ENCODE assay signal across 1 cellular context in the genomic region with DNA sequence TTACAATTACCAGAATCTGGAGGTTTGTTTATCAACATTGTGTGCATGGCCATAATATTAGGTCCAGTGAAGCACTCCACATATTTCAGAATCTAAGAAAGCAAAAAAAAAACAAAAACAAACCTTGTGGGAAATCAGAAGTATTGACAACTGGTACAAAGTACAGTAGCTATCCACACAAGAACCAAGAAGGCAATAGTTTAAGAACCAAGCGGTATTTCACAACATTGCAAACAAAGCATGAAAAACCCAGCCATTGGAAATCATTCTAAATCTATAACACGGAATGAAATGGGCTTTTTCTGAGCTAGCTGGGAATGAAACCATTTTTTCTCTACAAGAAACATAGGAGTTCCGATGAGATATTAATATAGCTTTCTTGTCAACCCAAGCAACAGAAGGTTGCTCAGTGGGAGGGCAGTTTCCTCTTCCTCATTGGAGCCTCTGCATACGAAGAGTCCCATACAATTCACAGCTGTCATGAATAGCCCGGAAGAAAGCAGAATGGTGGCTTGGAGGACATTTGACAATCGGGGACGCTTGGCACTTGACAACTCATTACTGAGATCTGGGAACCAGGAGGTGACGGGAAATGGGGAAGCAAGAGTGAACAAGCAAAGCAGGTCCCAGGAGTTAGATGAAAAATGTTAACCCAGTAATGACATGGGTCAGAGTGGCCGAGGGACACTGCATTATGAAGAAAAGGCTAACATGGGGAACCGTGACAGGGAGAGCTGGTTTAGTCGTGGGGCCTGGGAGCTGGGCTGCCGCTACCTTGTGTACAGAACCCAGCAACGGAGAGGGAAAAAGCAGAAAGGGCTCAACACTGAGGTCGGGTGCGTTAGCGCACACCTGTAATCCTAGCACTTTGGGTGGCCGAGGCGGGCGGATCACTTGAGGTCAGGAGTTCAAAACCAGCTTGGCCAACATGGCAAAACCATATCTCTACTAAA.
TF ChIP-seq lines count a peak whose summit lies in the region.

No MANE protein-coding gene starts in this region.

TF ChIP-seq in HepG2, 621 proteins besides CTCF, POLR2A, EP300 and RAD21 (continued from another document):
- TF ChIP-seq ELF3 (CRISPR knock-in tag; IDR thresholded peaks at IDR 0.05), result 0 out of 2 replicates have a peak, but pooled peaks have one; percentile 13
- no peak for TF ChIP-seq EED (CRISPR knock-in tag; IDR thresholded peaks at IDR 0.05)
- peak; percentile 58; the same call in 1 of the 2 replicates for TF ChIP-seq SNAPC2 (CRISPR knock-in tag; IDR thresholded peaks at IDR 0.05)
- no peak for TF ChIP-seq ZNF296 (CRISPR knock-in tag; conservative IDR thresholded peaks at IDR 0.05)
- no peak for TF ChIP-seq AHR (CRISPR knock-in tag; IDR thresholded peaks at IDR 0.05)
- TF ChIP-seq, protein P1, sequence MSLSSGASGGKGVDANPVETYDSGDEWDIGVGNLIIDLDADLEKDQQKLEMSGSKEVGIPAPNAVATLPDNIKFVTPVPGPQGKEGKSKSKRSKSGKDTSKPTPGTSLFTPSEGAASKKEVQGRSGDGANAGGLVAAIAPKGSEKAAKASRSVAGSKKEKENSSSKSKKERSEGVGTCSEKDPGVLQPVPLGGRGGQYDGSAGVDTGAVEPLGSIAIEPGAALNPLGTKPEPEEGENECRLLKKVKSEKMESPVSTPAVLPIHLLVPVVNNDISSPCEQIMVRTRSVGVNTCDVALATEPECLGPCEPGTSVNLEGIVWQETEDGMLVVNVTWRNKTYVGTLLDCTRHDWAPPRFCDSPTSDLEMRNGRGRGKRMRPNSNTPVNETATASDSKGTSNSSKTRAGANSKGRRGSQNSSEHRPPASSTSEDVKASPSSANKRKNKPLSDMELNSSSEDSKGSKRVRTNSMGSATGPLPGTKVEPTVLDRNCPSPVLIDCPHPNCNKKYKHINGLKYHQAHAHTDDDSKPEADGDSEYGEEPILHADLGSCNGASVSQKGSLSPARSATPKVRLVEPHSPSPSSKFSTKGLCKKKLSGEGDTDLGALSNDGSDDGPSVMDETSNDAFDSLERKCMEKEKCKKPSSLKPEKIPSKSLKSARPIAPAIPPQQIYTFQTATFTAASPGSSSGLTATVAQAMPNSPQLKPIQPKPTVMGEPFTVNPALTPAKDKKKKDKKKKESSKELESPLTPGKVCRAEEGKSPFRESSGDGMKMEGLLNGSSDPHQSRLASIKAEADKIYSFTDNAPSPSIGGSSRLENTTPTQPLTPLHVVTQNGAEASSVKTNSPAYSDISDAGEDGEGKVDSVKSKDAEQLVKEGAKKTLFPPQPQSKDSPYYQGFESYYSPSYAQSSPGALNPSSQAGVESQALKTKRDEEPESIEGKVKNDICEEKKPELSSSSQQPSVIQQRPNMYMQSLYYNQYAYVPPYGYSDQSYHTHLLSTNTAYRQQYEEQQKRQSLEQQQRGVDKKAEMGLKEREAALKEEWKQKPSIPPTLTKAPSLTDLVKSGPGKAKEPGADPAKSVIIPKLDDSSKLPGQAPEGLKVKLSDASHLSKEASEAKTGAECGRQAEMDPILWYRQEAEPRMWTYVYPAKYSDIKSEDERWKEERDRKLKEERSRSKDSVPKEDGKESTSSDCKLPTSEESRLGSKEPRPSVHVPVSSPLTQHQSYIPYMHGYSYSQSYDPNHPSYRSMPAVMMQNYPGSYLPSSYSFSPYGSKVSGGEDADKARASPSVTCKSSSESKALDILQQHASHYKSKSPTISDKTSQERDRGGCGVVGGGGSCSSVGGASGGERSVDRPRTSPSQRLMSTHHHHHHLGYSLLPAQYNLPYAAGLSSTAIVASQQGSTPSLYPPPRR (CRISPR knock-in tag; IDR thresholded peaks at IDR 0.05; ENCODE audit: borderline replicate concordance), result peak; percentile 20; the same call in 1 of the 2 replicates
- TF ChIP-seq ZBTB38 (CRISPR knock-in tag; IDR thresholded peaks at IDR 0.05), result peak; percentile 97
- no peak for TF ChIP-seq HMG20B (CRISPR knock-in tag; conservative IDR thresholded peaks at IDR 0.05)
- TF ChIP-seq MXD4 (CRISPR knock-in tag; IDR thresholded peaks at IDR 0.05), result no peak
- no peak for TF ChIP-seq ZNF335 (CRISPR knock-in tag; IDR thresholded peaks at IDR 0.05)
- TF ChIP-seq ZNF572 (CRISPR knock-in tag; IDR thresholded peaks at IDR 0.05), result no peak
- no peak for TF ChIP-seq NFATC3 (CRISPR knock-in tag; IDR thresholded peaks at IDR 0.05)
- TF ChIP-seq ZNF326 (CRISPR knock-in tag; IDR thresholded peaks at IDR 0.05; ENCODE audit: borderline replicate concordance), result no peak
- no peak for TF ChIP-seq ZFP1 (CRISPR knock-in tag; IDR thresholded peaks at IDR 0.05)
- TF ChIP-seq ZSCAN22 (CRISPR knock-in tag; IDR thresholded peaks at IDR 0.05), result no peak
- TF ChIP-seq RORA (CRISPR knock-in tag; IDR thresholded peaks at IDR 0.05), result no peak
- TF ChIP-seq ONECUT2 (CRISPR knock-in tag; IDR thresholded peaks at IDR 0.05), result 0 out of 2 replicates have a peak, but pooled peaks have one; percentile 53
- TF ChIP-seq CHCHD3 (CRISPR knock-in tag; IDR thresholded peaks at IDR 0.05), result no peak
